ENCODE assay signal across 15 cellular contexts in genomic region chr5:3429962-3430361, GRCh38.
"Had no signal": no experiment of that assay in that cellular context is flagged by ENCODE, and none has a peak within 500 bp of the region (broad histone marks: within the 10 kb centered on the region; RNA-seq: fewer than 3 reads in every experiment).

No MANE protein-coding gene starts in this region.

- DNase-seq: activated CD4-positive, alpha-beta T cell treated with anti-CD3 and anti-CD28 coated beads for 36 hours; activated CD4-positive, CD25-positive, alpha-beta regulatory T cell; activated CD8-positive, alpha-beta memory T cell treated with anti-CD3 and anti-CD28 coated beads, Interleukin-2, amount 10 ng/mL, durations not matched to agents 7 days and 5 days; activated CD8-positive, alpha-beta T cell treated with anti-CD3 and anti-CD28 coated beads, Interleukin-2, amount 10 ng/mL, durations not matched to agents 7 days and 5 days; activated naive CD8-positive, alpha-beta T cell treated with anti-CD3 and anti-CD28 coated beads, Interleukin-2, amount 50 U/mL, for 24 hours; activated T-cell treated with anti-CD3 and anti-CD28 coated beads, Interleukin-2, amount 50 U/mL, for 48 hours; cortex of kidney; effector memory CD8-positive, alpha-beta T cell; erythroblast; foreskin melanocyte; stimulated activated CD4-positive, alpha-beta T cell treated with anti-CD3 and anti-CD28 coated beads, Interleukin-12 subunit alpha, Interleukin-12 subunit beta, amount 100 ng/mL, for 4 hours; stimulated activated CD4-positive, alpha-beta T cell treated with anti-CD3 and anti-CD28 coated beads, Interleukin-4, amount 100 ng/mL, for 1 hour; stimulated activated naive CD8-positive, alpha-beta T cell treated with anti-CD3 and anti-CD28 coated beads, Interleukin-15, Interleukin-2, amounts not matched to agents 100 U/mL and 50 U/mL, for 24 hours; trophoblast cell had no signal

- ATAC-seq: activated CD4-positive, alpha-beta T cell treated with anti-CD3 and anti-CD28 coated beads for 36 hours; activated CD8-positive, alpha-beta memory T cell treated with anti-CD3 and anti-CD28 coated beads, Interleukin-2, amount 10 ng/mL, durations not matched to agents 7 days and 5 days; activated CD8-positive, alpha-beta T cell treated with anti-CD3 and anti-CD28 coated beads, Interleukin-2, amount 10 ng/mL, durations not matched to agents 7 days and 5 days; activated naive CD8-positive, alpha-beta T cell treated with anti-CD3 and anti-CD28 coated beads, Interleukin-2, amount 50 U/mL, for 24 hours; effector memory CD8-positive, alpha-beta T cell; right lobe of liver; stimulated activated naive CD8-positive, alpha-beta T cell treated with anti-CD3 and anti-CD28 coated beads, Interleukin-15, Interleukin-2, amounts not matched to agents 100 U/mL and 50 U/mL, for 24 hours had no signal
